Comparison of ENCODE assay signal across 10 cellular contexts in the genomic region with DNA sequence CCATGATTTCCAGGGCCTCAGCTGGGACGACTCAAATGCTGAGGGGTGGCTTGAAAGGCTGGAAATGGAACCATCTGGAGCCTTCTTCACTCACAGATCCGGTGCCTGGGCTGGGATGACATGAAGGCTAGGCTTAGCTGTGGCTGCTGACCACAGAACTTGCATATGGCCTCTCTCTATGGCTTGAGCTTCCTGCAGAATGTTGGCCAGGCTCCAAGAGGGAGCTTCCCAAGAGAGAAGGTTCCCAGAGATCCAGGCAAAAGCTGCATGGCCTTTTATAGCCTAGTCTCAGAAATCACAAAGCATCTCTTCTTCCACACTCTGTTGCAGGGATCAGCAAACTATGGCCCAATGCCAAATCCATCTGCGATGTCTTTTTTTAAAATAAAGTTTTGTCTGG. TPM values are rescaled to one million over a fixed set of nuclear protein-coding genes. Genes with fewer than 3 reads are reported as not detected.
A peak's percentile ranks its signal among the peaks of the same experiment; 100 is the strongest.
DNase-seq lines count a peak whose midpoint lies in the region; ATAC-seq and TF ChIP-seq lines count a peak whose summit lies in the region.
"Had no signal": no experiment of that assay in that cellular context is flagged by ENCODE, and none has a peak within 500 bp of the region (broad histone marks: within the 10 kb centered on the region; RNA-seq: fewer than 3 reads in every experiment).

No MANE protein-coding gene starts in this region.

- H3K36me3 Mint-ChIP-seq in activated naive CD4-positive, alpha-beta T cell treated with anti-CD3 and anti-CD28 coated beads, Interleukin-2, amount 10 ng/mL, durations not matched to agents 7 days and 5 days, result no peaks in the 10 kb centered on the region

- no peak overlapping the region for H3K18ac ChIP-seq in neuronal stem cell (ENCODE audit: low read length)

- no peak overlapping the region for H2AK5ac ChIP-seq in neuronal stem cell (ENCODE audit: low read depth, low read length)

- H3K9me3 Mint-ChIP-seq in activated naive CD4-positive, alpha-beta T cell treated with anti-CD3 and anti-CD28 coated beads, Interleukin-2, amount 10 ng/mL, durations not matched to agents 7 days and 5 days, result no peaks in the 10 kb centered on the region

- peak overlapping the region; percentile 46 for H2AFZ ChIP-seq in neuronal stem cell (ENCODE audit: low read length)

- H3K27me3 Mint-ChIP-seq in activated naive CD4-positive, alpha-beta T cell treated with anti-CD3 and anti-CD28 coated beads, Interleukin-2, amount 10 ng/mL, durations not matched to agents 7 days and 5 days, result peaks cover 10% of the 10 kb centered on the region

- no peak overlapping the region for H3K4ac ChIP-seq in neuronal stem cell (ENCODE audit: low read length)

- H3K27ac ChIP-seq in neuronal stem cell (replicated peaks; ENCODE audit: low read length), result no peak overlapping the region

- CTCF ChIA-PET in activated naive CD4-positive, alpha-beta T cell treated with anti-CD3 and anti-CD28 coated beads, Interleukin-2, amount 10 ng/mL, durations not matched to agents 7 days and 5 days (lab: Charles Lee), result no interaction called here

- H3K27me3 ChIP-seq in neuronal stem cell (ENCODE audit: control insufficient read depth in 3 of 3, insufficient read depth in 3 of 3, low read depth in 1 of 3, low read length in 3 of 3), result no peaks in the 10 kb centered on the region

- H3K14ac ChIP-seq in neuronal stem cell (ENCODE audit: low read length), result peak overlapping the region; percentile 38

- no peak for ATAC-seq in HG03159 (IDR thresholded peaks at IDR 0.05; ENCODE audit: unreplicated experiment)
- no peak for ATAC-seq in GM18907 (IDR thresholded peaks at IDR 0.05; ENCODE audit: unreplicated experiment)

- H2BK120ac ChIP-seq in neuronal stem cell (ENCODE audit: low read depth, low read length), result no peak overlapping the region

- H3K4me3 ChIP-seq in fibroblast of mammary gland (ENCODE audit: control insufficient read depth, low read depth, low read length) (no peak overlapping the region), neuronal stem cell (ENCODE audit: low read length in 2 of 2) (no peak overlapping the region)

- no peaks in the 10 kb centered on the region for H3K79me1 ChIP-seq in neuronal stem cell (ENCODE audit: low read depth, low read length)

- DNase-seq in GM04504 (ENCODE audit: low read depth) (peak; percentile 9), NCI-H69 (lab: John Stamatoyannopoulos, UW) (peak; percentile 61), fibroblast of mammary gland (ENCODE audit: low read depth) (peak; percentile 38), neuronal stem cell (ENCODE audit: low spot score) (no peak), COLO668 (lab: John Stamatoyannopoulos, UW; ENCODE audit: unreplicated experiment) (no peak)
- no peak for DNase-seq in activated naive CD4-positive, alpha-beta T cell treated with anti-CD3 and anti-CD28 coated beads, Interleukin-2, amount 10 ng/mL, durations not matched to agents 7 days and 5 days
- DNase-seq: activated CD4-positive, alpha-beta T cell treated with anti-CD3 and anti-CD28 coated beads, Interleukin-2, amount 50 U/mL, for 1 hour; DMS79 treated with DMSO at 0.1 percent for 48 hours had no signal

- no CpG with 5 or more reads among the region's 3 CpGs for WGBS in neuronal stem cell (ENCODE audit: extremely low coverage in 2 of 2, insufficient read length in 2 of 2, insufficient replicate concordance in 1 of 2), 2 donors

- no peak overlapping the region for H3K27ac Mint-ChIP-seq in activated naive CD4-positive, alpha-beta T cell treated with anti-CD3 and anti-CD28 coated beads, Interleukin-2, amount 10 ng/mL, durations not matched to agents 7 days and 5 days

- no peak overlapping the region for H4K8ac ChIP-seq in neuronal stem cell (ENCODE audit: low read depth, low read length)

- peaks cover 0 to 2% of the 10 kb centered on the region in 2 donors for H3K4me1 ChIP-seq in neuronal stem cell (ENCODE audit: control insufficient read depth in 2 of 2, insufficient read depth in 1 of 2, low read depth in 1 of 2, low read length in 2 of 2)

- no peak overlapping the region for H4K91ac ChIP-seq in neuronal stem cell (ENCODE audit: low read depth, low read length, poor library complexity)

- peaks cover 7% of the 10 kb centered on the region for H3K4me1 Mint-ChIP-seq in activated naive CD4-positive, alpha-beta T cell treated with anti-CD3 and anti-CD28 coated beads, Interleukin-2, amount 10 ng/mL, durations not matched to agents 7 days and 5 days

- no peaks in the 10 kb centered on the region for H3K36me3 ChIP-seq in neuronal stem cell (replicated peaks in 1 of 2; ENCODE audit: control insufficient read depth in 2 of 2, insufficient read depth in 2 of 2, low read length in 2 of 2)

- H2BK5ac ChIP-seq in neuronal stem cell (ENCODE audit: low read length), result no peak overlapping the region

- H3K4me3 Mint-ChIP-seq in activated naive CD4-positive, alpha-beta T cell treated with anti-CD3 and anti-CD28 coated beads, Interleukin-2, amount 10 ng/mL, durations not matched to agents 7 days and 5 days, result no peak overlapping the region

- no peak overlapping the region for H2BK12ac ChIP-seq in neuronal stem cell (ENCODE audit: low read length)

- TF ChIP-seq CTCF in fibroblast of mammary gland (conservative IDR thresholded peaks at IDR 0.05; ENCODE audit: control insufficient read depth, insufficient read depth, low read depth, low read length), result no peak

- no peak overlapping the region for H3K9ac ChIP-seq in neuronal stem cell (ENCODE audit: low read depth, low read length, poor library complexity)

- no peak overlapping the region for H3K4me2 ChIP-seq in neuronal stem cell (ENCODE audit: insufficient read depth, low read length, poor library complexity, severe bottlenecking)

- peaks cover 0 to 5% of the 10 kb centered on the region in 2 donors for H3K9me3 ChIP-seq in neuronal stem cell (replicated peaks in 1 of 2; ENCODE audit: control insufficient read depth in 2 of 2, insufficient read depth in 1 of 2, low read depth in 1 of 2, low read length in 2 of 2)

- H2BK15ac ChIP-seq in neuronal stem cell (ENCODE audit: low read length), result no peak overlapping the region

- no peak overlapping the region for H3K23ac ChIP-seq in neuronal stem cell (ENCODE audit: low read depth, low read length, poor library complexity)

RNA-seq across cellular contexts. Expression of a gene that starts 44.8 kb away (rescaled TPM):
- polyA plus RNA-seq in neuronal stem cell (2013, experiment 1 of 2), result 13.9 TPM
- polyA plus RNA-seq in neuronal stem cell (2013, experiment 2 of 2), result 15.2 TPM

Comparison
In these comparisons a context has a peak if more than half of its experiments do, and no peak if none do; other contexts are left out.
1. DNase-seq: peak in GM04504 (single experiment), NCI-H69 (single experiment) and fibroblast of mammary gland (single experiment); none in neuronal stem cell (single experiment), COLO668 (single experiment) and activated naive CD4-positive, alpha-beta T cell treated with anti-CD3 and anti-CD28 coated beads, Interleukin-2, amount 10 ng/mL, durations not matched to agents 7 days and 5 days (single experiment).